1 cellular context compared by ENCODE assay signal in genomic region chr1:23352096-23352695, GRCh38.
TF ChIP-seq lines count a peak whose summit lies in the region.

No MANE protein-coding gene starts in this region.

TF ChIP-seq in K562, 482 proteins besides CTCF, POLR2A, EP300 and RAD21:
- TF ChIP-seq ATF3 (IDR thresholded peaks at IDR 0.05) (peak; percentile 28), ATF3 (CRISPR knock-in tag; conservative IDR thresholded peaks at IDR 0.05) (no peak), ZBTB12 (CRISPR knock-in tag; IDR thresholded peaks at IDR 0.05) (no peak)
